ENCODE assay signal across 12 cellular contexts in the genomic region with DNA sequence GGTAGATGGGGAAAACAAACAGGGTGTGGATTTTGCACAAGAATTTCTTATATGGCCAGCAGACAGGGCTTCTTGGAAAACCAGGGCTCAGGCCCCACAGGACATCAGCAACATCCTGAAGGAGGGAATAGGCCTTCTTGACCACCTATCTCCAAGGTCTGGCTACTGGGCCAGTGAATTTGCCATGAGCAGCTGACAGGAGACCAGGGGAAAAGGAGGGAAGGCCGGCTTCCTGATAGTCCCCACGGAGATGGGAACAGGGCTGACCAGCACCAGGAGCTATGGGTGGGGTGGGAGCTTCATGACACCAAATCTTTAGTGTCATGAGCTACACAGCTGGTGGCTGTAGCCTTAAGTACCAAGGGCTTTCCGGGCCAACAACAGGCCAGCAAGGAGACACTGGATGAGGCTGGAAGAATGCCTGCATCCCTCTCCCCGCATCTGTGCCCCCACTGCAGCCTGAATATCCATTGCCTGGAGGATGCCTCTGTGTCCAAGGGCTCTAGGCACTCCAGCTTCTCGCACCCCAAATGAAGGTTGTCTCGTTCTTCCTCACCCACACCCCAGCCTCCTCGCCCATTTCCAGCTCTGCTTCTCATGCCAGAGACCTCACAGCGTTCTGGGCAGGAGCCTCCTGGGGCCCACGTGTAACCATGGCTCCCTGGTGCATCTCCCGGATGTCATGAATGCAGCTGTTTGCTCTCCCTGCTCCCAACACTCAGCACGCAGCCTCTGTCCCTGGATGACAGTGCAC.
"Had no signal": no experiment of that assay in that cellular context is flagged by ENCODE, and none has a peak within 500 bp of the region (broad histone marks: within the 10 kb centered on the region; RNA-seq: fewer than 3 reads in every experiment).

No MANE protein-coding gene starts in this region.

- H3K4me1 Mint-ChIP-seq: activated naive CD4-positive, alpha-beta T cell treated with anti-CD3 and anti-CD28 coated beads, Interleukin-2, amount 50 U/mL, for 24 hours; stimulated activated naive B cell treated with anti-CD40 and anti-IgM and Interleukin-4, amounts not matched to agents 10 μg/mL and 1 μg/mL and 100 μg/mL, for 72 hours had no signal

- H3K27me3 ChIP-seq: brain microvascular endothelial cell, foreskin keratinocyte, pancreas, SJSA1, upper lobe of left lung had no signal

- H3K36me3 Mint-ChIP-seq: activated naive CD4-positive, alpha-beta T cell treated with anti-CD3 and anti-CD28 coated beads, Interleukin-2, amount 50 U/mL, for 24 hours had no signal

- H3K4me3 ChIP-seq: left ventricle myocardium inferior, pancreas, SJSA1, smooth muscle cell, upper lobe of left lung had no signal

- H3K27me3 Mint-ChIP-seq: activated naive CD4-positive, alpha-beta T cell treated with anti-CD3 and anti-CD28 coated beads, Interleukin-2, amount 50 U/mL, for 24 hours; stimulated activated naive B cell treated with anti-CD40 and anti-IgM and Interleukin-4, amounts not matched to agents 10 μg/mL and 1 μg/mL and 100 μg/mL, for 72 hours had no signal

- H3K4me1 ChIP-seq: foreskin keratinocyte, pancreas, SJSA1, upper lobe of left lung had no signal

- H3K9me3 ChIP-seq: left ventricle myocardium inferior, pancreas, SJSA1, upper lobe of left lung had no signal

- H3K27ac ChIP-seq: brain microvascular endothelial cell, foreskin keratinocyte, left ventricle myocardium inferior, pancreas, SJSA1, upper lobe of left lung had no signal

- H3K4me2 ChIP-seq: smooth muscle cell had no signal

- H3K36me3 ChIP-seq: brain microvascular endothelial cell, pancreas, SJSA1 had no signal

- DNase-seq: activated CD4-positive, alpha-beta T cell treated with anti-CD3 and anti-CD28 coated beads for 1 hour; cerebellar nuclear complex; foreskin keratinocyte; left ventricle myocardium inferior; stimulated activated CD4-positive, alpha-beta T cell treated with anti-CD3 and anti-CD28 coated beads, Interleukin-1b, Interleukin-23, amount 100 ng/mL, for 48 hours; upper lobe of left lung had no signal

- H3K4me3 Mint-ChIP-seq: activated naive CD4-positive, alpha-beta T cell treated with anti-CD3 and anti-CD28 coated beads, Interleukin-2, amount 50 U/mL, for 24 hours; stimulated activated naive B cell treated with anti-CD40 and anti-IgM and Interleukin-4, amounts not matched to agents 10 μg/mL and 1 μg/mL and 100 μg/mL, for 72 hours had no signal

- H3K9me3 Mint-ChIP-seq: activated naive CD4-positive, alpha-beta T cell treated with anti-CD3 and anti-CD28 coated beads, Interleukin-2, amount 50 U/mL, for 24 hours; stimulated activated naive B cell treated with anti-CD40 and anti-IgM and Interleukin-4, amounts not matched to agents 10 μg/mL and 1 μg/mL and 100 μg/mL, for 72 hours had no signal

- H3K27ac Mint-ChIP-seq: activated naive CD4-positive, alpha-beta T cell treated with anti-CD3 and anti-CD28 coated beads, Interleukin-2, amount 50 U/mL, for 24 hours; stimulated activated naive B cell treated with anti-CD40 and anti-IgM and Interleukin-4, amounts not matched to agents 10 μg/mL and 1 μg/mL and 100 μg/mL, for 72 hours had no signal
